ENCODE assay signal across 12 cellular contexts in genomic region chr21:46142581-46143473, GRCh38. TPM values are rescaled to one million over a fixed set of nuclear protein-coding genes. Genes with fewer than 3 reads are reported as not detected.
DNase-seq lines count a peak whose midpoint lies in the region; ATAC-seq and TF ChIP-seq lines count a peak whose summit lies in the region.
"Had no signal": no experiment of that assay in that cellular context is flagged by ENCODE, and none has a peak within 500 bp of the region (broad histone marks: within the 10 kb centered on the region; RNA-seq: fewer than 3 reads in every experiment).

No MANE protein-coding gene starts in this region.

- H3K4me3 ChIP-seq in Karpas-422 (ENCODE audit: low read length) (no peak overlapping the region), sigmoid colon (no peak overlapping the region), MM.1S (ENCODE audit: low read length) (no peak overlapping the region)

- no peaks in the 10 kb centered on the region for H3F3A ChIP-seq in MM.1S (ENCODE audit: insufficient read depth, low read length)

- H3K27me3 ChIP-seq in Karpas-422 (ENCODE audit: low read length), result no peaks in the 10 kb centered on the region
- no peaks in the 10 kb centered on the region for H3K27me3 ChIP-seq in sigmoid colon
- H3K27me3 ChIP-seq in MM.1S (replicated peaks; ENCODE audit: insufficient read depth, low read length), result peaks cover 47% of the 10 kb centered on the region

- no peaks in the 10 kb centered on the region for H3K9me2 ChIP-seq in Karpas-422 (replicated peaks; ENCODE audit: insufficient read depth, low read length)
- no peaks in the 10 kb centered on the region for H3K9me2 ChIP-seq in MM.1S (replicated peaks; ENCODE audit: insufficient read depth, low read length)

- intact Hi-C loops in left cardiac atrium (cut with DNase I) (loop anchor here in 1 of 2 donors (5.0 to 10.0 kb wide), 2 partner anchors 79 to 112 kb away; no protein-coding TSS in a partner anchor), sigmoid colon (cut with DNase I) (loop anchor here (5.0 kb wide), 3 partner anchors 39 to 144 kb away; partner anchors contain the start of genes LSS, MCM3AP, SPATC1L and YBEY)

- H3K9me3 ChIP-seq in Karpas-422 (ENCODE audit: low read length) (no peaks in the 10 kb centered on the region), sigmoid colon (no peaks in the 10 kb centered on the region), MM.1S (replicated peaks; ENCODE audit: insufficient read depth, low read length) (no peaks in the 10 kb centered on the region)

- H2AFZ ChIP-seq in Karpas-422 (ENCODE audit: low read length) (no peak overlapping the region), MM.1S (ENCODE audit: low read length) (no peak overlapping the region)

- H4K20me1 ChIP-seq in Karpas-422 (ENCODE audit: insufficient read depth, low read depth, low read length) (no peaks in the 10 kb centered on the region), MM.1S (ENCODE audit: insufficient read depth, low read length) (no peaks in the 10 kb centered on the region)

- TF ChIP-seq EP300 in sigmoid colon (IDR thresholded peaks at IDR 0.05), result no peak

- TF ChIP-seq POLR2A in sigmoid colon (IDR thresholded peaks at IDR 0.05), result no peak

- H3K27ac ChIP-seq in Karpas-422 (ENCODE audit: low read length) (no peak overlapping the region), sigmoid colon (no peak overlapping the region), MM.1S (ENCODE audit: low read length) (no peak overlapping the region)
- H3K27ac ChIP-seq: epithelial cell of prostate, PC-9 had no signal

- WGBS in sigmoid colon, 2 donors, result 79 to 85% methylated on average over 21 of the region's 21 CpGs

- ATAC-seq in left cardiac atrium, result no peak

- H3K4me1 ChIP-seq in Karpas-422 (ENCODE audit: low read length) (peaks cover 10% of the 10 kb centered on the region), sigmoid colon (peaks cover 0 to 10% (median 6%) of the 10 kb centered on the region in 4 donors), MM.1S (ENCODE audit: low read length) (no peaks in the 10 kb centered on the region)

- no peaks in the 10 kb centered on the region for H3K36me3 ChIP-seq in Karpas-422 (ENCODE audit: insufficient read depth, low read length)
- no peaks in the 10 kb centered on the region for H3K36me3 ChIP-seq in sigmoid colon
- no peaks in the 10 kb centered on the region for H3K36me3 ChIP-seq in MM.1S (replicated peaks; ENCODE audit: insufficient read depth, low read length)

- no peak overlapping the region for H3K9ac ChIP-seq in Karpas-422 (ENCODE audit: low read length)
- H3K9ac ChIP-seq in MM.1S (ENCODE audit: low read length), result no peak overlapping the region

- peak; percentile 51 for DNase-seq in activated CD4-positive, CD25-positive, alpha-beta regulatory T cell treated with anti-CD3 and anti-CD28 coated beads, Interleukin-2, amount 50 U/mL, for 72 hours
- DNase-seq in activated CD4-positive, CD25-positive, alpha-beta regulatory T cell (lab: John Stamatoyannopoulos, UW), result no peak
- DNase-seq in Karpas-422 (no peak), left cardiac atrium (peak; percentile 12), sigmoid colon (peak; percentile 59), cerebellar cortex (ENCODE audit: low spot score) (no peak), MM.1S (no peak)
- DNase-seq in activated T-cell treated with anti-CD3 and anti-CD28 coated beads, Interleukin-2, amount 50 U/mL, for 1 hour, result no peak

- H3K4me2 ChIP-seq in Karpas-422 (ENCODE audit: low read depth, low read length, poor library complexity, severe bottlenecking) (peak overlapping the region; percentile 93), MM.1S (ENCODE audit: low read depth, low read length) (no peak overlapping the region)

- H3K79me2 ChIP-seq in Karpas-422 (ENCODE audit: low read length) (no peaks in the 10 kb centered on the region), MM.1S (ENCODE audit: low read length) (no peaks in the 10 kb centered on the region)

- TF ChIP-seq CTCF in sigmoid colon (IDR thresholded peaks at IDR 0.05), result no peak
- no peak for TF ChIP-seq CTCF in MM.1S (IDR thresholded peaks at IDR 0.05; ENCODE audit: low read length)

RNA-seq across cellular contexts. Expression of gene FTCD, which starts 12.6 kb away (rescaled TPM):
- 0.14 TPM in 1 of 2 replicates, not detected in the other for total RNA-seq in Karpas-422 (2014; rRNA removed; shearing (Covaris generic); ENCODE audit: low replicate concordance)
- total RNA-seq in left cardiac atrium (1 to 10 TPM in 1 of 2 donors, under 1 TPM in 1; 0.68 to 1.6 TPM), sigmoid colon (1 to 10 TPM in 1 of 4 donors, not detected in 3; 1.4 TPM)
- under 1 TPM in 1 of 3 donors, not detected in 2; 0.20 TPM for polyA plus RNA-seq in sigmoid colon
- total RNA-seq: subcutaneous adipose tissue had no signal
- polyA plus RNA-seq: naive thymus-derived CD4-positive, alpha-beta T cell had no signal

RNA-seq across cellular contexts. Expression of gene SPATC1L, which starts 41.4 kb away (rescaled TPM):
- total RNA-seq in Karpas-422 (2014; rRNA removed; shearing (Covaris generic); ENCODE audit: low replicate concordance), result 16.7 and 21.5 TPM in 2 replicates
- 10 to 100 TPM in 1 of 2 donors, 1 to 10 TPM in 1; 10.0 to 11.0 TPM for total RNA-seq in left cardiac atrium
- total RNA-seq in sigmoid colon, result 10 to 100 TPM in 1 of 4 donors, 1 to 10 TPM in 2, under 1 TPM in 1; 0.95 to 18.3 (median 7.1) TPM
- 10 to 100 TPM in 1 of 3 donors, 1 to 10 TPM in 2; 3.2 to 11.0 (median 7.8) TPM for polyA plus RNA-seq in sigmoid colon

RNA-seq across cellular contexts. Expression of gene COL6A2, which starts 44.9 kb away (rescaled TPM):
- total RNA-seq in Karpas-422 (2014; rRNA removed; shearing (Covaris generic); ENCODE audit: low replicate concordance), result not detected in 2 replicates
- total RNA-seq in left cardiac atrium, result 100 to 1,000 TPM; 330 to 350 TPM
- 1,000 to 10,000 TPM in 2 of 4 donors, 100 to 1,000 TPM in 2; 570 to 1,745 (median 1,082) TPM for total RNA-seq in sigmoid colon
- polyA plus RNA-seq in sigmoid colon, result 100 to 1,000 TPM in 1 of 3 donors, 10 to 100 TPM in 2; 14.3 to 233 (median 37.8) TPM

Comparison
In these comparisons a context has a peak if more than half of its experiments do, and no peak if none do; other contexts are left out.
1. DNase-seq: peak in activated CD4-positive, CD25-positive, alpha-beta regulatory T cell treated with anti-CD3 and anti-CD28 coated beads, Interleukin-2, amount 50 U/mL, for 72 hours (single experiment), left cardiac atrium (single experiment) and sigmoid colon (single experiment); none in activated CD4-positive, CD25-positive, alpha-beta regulatory T cell (0 of 4), Karpas-422 (single experiment), cerebellar cortex (single experiment), MM.1S (single experiment) and activated T-cell treated with anti-CD3 and anti-CD28 coated beads, Interleukin-2, amount 50 U/mL, for 1 hour (single experiment).
2. RNA of gene COL6A2, which starts 44.9 kb away (total RNA-seq): 570 to 1,745 TPM in sigmoid colon and 330 to 350 TPM in left cardiac atrium; not detected in Karpas-422; every median in the first group is over 100 times any median in the second.